Comparison of ENCODE assay signal across 15 cellular contexts in the genomic region with DNA sequence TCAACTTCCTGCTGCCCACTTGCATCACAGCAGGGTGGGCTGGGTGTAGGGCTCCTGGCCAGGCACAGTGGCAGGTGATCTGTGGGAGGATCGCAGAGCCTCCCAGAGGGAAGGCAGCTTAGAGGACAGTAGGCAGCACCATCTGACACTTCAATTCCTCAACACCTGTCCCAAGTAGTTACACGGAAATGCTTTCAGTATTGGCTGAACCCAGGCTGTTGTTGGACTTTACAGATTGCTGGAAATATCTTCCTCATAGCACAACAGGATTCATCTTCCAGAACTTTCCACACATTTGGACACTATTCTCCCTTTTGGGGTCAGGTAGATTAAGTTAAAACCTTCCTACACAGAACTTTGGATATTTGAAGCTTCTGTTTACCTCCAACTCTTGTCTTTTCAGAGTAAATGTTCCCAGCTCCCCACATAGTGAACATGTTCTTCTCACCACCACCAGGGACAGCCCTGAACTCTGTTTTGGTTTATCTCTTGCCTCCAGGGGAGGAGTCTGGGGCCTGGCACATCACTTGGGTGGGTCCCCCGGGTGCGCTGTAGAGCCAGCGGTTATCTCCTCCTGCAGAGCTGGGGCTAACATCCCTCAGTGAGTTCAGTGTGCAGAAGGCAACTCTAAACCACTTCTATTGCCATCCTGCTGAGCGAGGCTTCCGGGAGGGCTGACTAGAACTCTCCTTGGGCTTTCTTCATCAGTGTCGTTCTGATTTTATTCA. TPM values are rescaled to one million over a fixed set of nuclear protein-coding genes. Genes with fewer than 3 reads are reported as not detected.
A peak's percentile ranks its signal among the peaks of the same experiment; 100 is the strongest.
DNase-seq lines count a peak whose midpoint lies in the region; ATAC-seq, FAIRE-seq and TF ChIP-seq lines count a peak whose summit lies in the region.
"Had no signal": no experiment of that assay in that cellular context is flagged by ENCODE, and none has a peak within 500 bp of the region (broad histone marks: within the 10 kb centered on the region; RNA-seq: fewer than 3 reads in every experiment).

No MANE protein-coding gene starts in this region.

- no TSS peak for BruUV-seq in HCT116 (replicated peaks; lab: Mats Ljungman, UMichigan)

- no peak overlapping the region for H3K9ac ChIP-seq in HCT116 (ENCODE audit: low read length)

- H3K36me3 Mint-ChIP-seq in WTC11, result no peaks in the 10 kb centered on the region
- H3K36me3 Mint-ChIP-seq: activated naive CD8-positive, alpha-beta T cell treated with anti-CD3 and anti-CD28 coated beads for 36 hours had no signal

- no peak for TF ChIP-seq RAD21 in HCT116 (IDR thresholded peaks at IDR 0.05; ENCODE audit: low read depth)

- H3K4me1 ChIP-seq in HCT116 (ENCODE audit: control insufficient read depth in 1 of 2, insufficient read depth in 2 of 2, low read length in 2 of 2), result no peaks in the 10 kb centered on the region
- H3K4me1 ChIP-seq: prostate gland, vagina had no signal

- RAD21 ChIA-PET in HCT116 (lab: Charles Lee; ENCODE audit: low non-redundant PET in 1 of 2, low total read pairs in 2 of 2, uncharacterized antibody in 2 of 2, unreplicated experiment in 2 of 2), result no interaction called here

- H2AFZ ChIP-seq in HCT116 (ENCODE audit: low read depth, low read length, poor library complexity, severe bottlenecking), result no peak overlapping the region

- peak; percentile 96 for ATAC-seq in HCT116
- ATAC-seq in WTC11, result peak; percentile 86

- no peaks in the 10 kb centered on the region for H3K27me3 ChIP-seq in HCT116 (ENCODE audit: insufficient read depth, low read length)
- H3K27me3 ChIP-seq: vagina had no signal

- no peaks in the 10 kb centered on the region for H3K9me2 ChIP-seq in HCT116 (ENCODE audit: insufficient read depth)

- intact Hi-C loops in HCT116 (cut with micrococcal nuclease), result no loop called here

- H4K20me1 ChIP-seq in HCT116 (ENCODE audit: insufficient read depth), result no peaks in the 10 kb centered on the region

- H3K9me3 Mint-ChIP-seq in WTC11, result no peaks in the 10 kb centered on the region
- H3K9me3 Mint-ChIP-seq: activated naive CD8-positive, alpha-beta T cell treated with anti-CD3 and anti-CD28 coated beads for 36 hours had no signal

- H3K27ac ChIP-seq in HCT116 (ENCODE audit: low read depth, low read length), result no peak overlapping the region
- H3K27ac ChIP-seq: prostate gland, vagina had no signal

- H3K27me3 Mint-ChIP-seq in WTC11 (ENCODE audit: low read depth), result peaks cover 11% of the 10 kb centered on the region

- DNase-seq in A172 (ENCODE audit: low spot score), result peak; percentile 4
- DNase-seq in HCT116 (ENCODE audit: low read depth, low spot score), result no peak
- no peak for DNase-seq in WTC11 (ENCODE audit: low spot score)
- DNase-seq in islet precursor cell, result peak; percentile 61
- DNase-seq in GM12892 (ENCODE audit: insufficient read length), result no peak
- no peak for DNase-seq in GM10248 (ENCODE audit: extremely low spot score)
- DNase-seq in glomerular visceral epithelial cell (ENCODE audit: extremely low spot score), result no peak
- no peak for DNase-seq in putamen (ENCODE audit: low spot score)
- DNase-seq: activated naive CD8-positive, alpha-beta T cell treated with anti-CD3 and anti-CD28 coated beads for 36 hours; NCI-H1436 treated with DMSO at 0.1 percent for 48 hours; NCI-H774; stimulated activated CD4-positive, alpha-beta T cell treated with anti-CD3 and anti-CD28 coated beads, Interleukin-2, amount 100 ng/mL, for 24 hours had no signal

- no peak overlapping the region for H3K4me3 Mint-ChIP-seq in WTC11
- H3K4me3 Mint-ChIP-seq: activated naive CD8-positive, alpha-beta T cell treated with anti-CD3 and anti-CD28 coated beads for 36 hours had no signal

- H3K9me3 ChIP-seq in HCT116 (ENCODE audit: control insufficient read depth in 1 of 2, insufficient read depth in 1 of 2, low read depth in 1 of 2, low read length in 2 of 2), result no peaks in the 10 kb centered on the region
- H3K9me3 ChIP-seq: prostate gland, vagina had no signal

- H3K4me2 ChIP-seq in HCT116 (ENCODE audit: low read length), result no peak overlapping the region

- no peaks in the 10 kb centered on the region for H3K79me2 ChIP-seq in HCT116 (ENCODE audit: insufficient read depth, low read length)

- TF ChIP-seq POLR2A in HCT116 (IDR thresholded peaks at IDR 0.05; ENCODE audit: borderline replicate concordance, extremely low read depth, insufficient read depth, insufficient read length) (no peak), GM12892 (IDR thresholded peaks at IDR 0.05; ENCODE audit: low read depth, low read length) (no peak)

- TF ChIP-seq CTCF in HCT116 (IDR thresholded peaks at IDR 0.05 in 2 of 3, conservative IDR thresholded peaks at IDR 0.05 in 1 of 3; ENCODE audit: borderline replicate concordance in 1 of 3, insufficient read depth in 1 of 3, low read depth in 2 of 3, low read length in 2 of 3) (peak in 2 of 3 experiments; percentile 25 to 46; a peak in 3 of 6 replicates), WTC11 (IDR thresholded peaks at IDR 0.05) (no peak), GM10248 (IDR thresholded peaks at IDR 0.05; ENCODE audit: control extremely low read depth, extremely low read depth, low read depth, missing control alignments) (no peak)

- no peak for FAIRE-seq in GM12892 (lab: Jason Lieb, UNC)
- FAIRE-seq: colon had no signal

- peaks cover 36% of the 10 kb centered on the region for H3K4me1 Mint-ChIP-seq in WTC11

- CTCF ChIA-PET in HCT116 (lab: Charles Lee) (interaction anchor here (1.0 to 1.1 kb wide), 3 partner anchors 10 to 193 kb away, joined by 3 to 4 read pairs (median 4); no protein-coding TSS in a partner anchor), WTC11 (lab: Charles Lee) (interaction anchor here (1.1 to 2.0 kb wide), 7 partner anchors 9 to 193 kb away, joined by 3 to 8 read pairs (median 5); no protein-coding TSS in a partner anchor), GM10248 (lab: Yijun Ruan, JAX) (interaction anchor here (2.3 kb wide), 1 partner anchor 10 kb away, joined by 7 read pairs; no protein-coding TSS in a partner anchor)

- H3K4me3 ChIP-seq in HCT116 (replicated peaks in 1 of 2; ENCODE audit: low read depth in 1 of 2, low read length in 2 of 2), result no peak overlapping the region
- H3K4me3 ChIP-seq: prostate gland, vagina had no signal

- POLR2A ChIA-PET in HCT116 (lab: Charles Lee) (no interaction called here), WTC11 (lab: Charles Lee) (no interaction called here), GM10248 (lab: Yijun Ruan, JAX) (no interaction called here)

- H3K36me3 ChIP-seq in HCT116 (ENCODE audit: control insufficient read depth in 1 of 2, insufficient read depth in 2 of 2, low read length in 2 of 2), result no peaks in the 10 kb centered on the region
- H3K36me3 ChIP-seq: prostate gland, vagina had no signal

- no peak overlapping the region for H3K27ac Mint-ChIP-seq in WTC11
- H3K27ac Mint-ChIP-seq: activated naive CD8-positive, alpha-beta T cell treated with anti-CD3 and anti-CD28 coated beads for 36 hours had no signal

TF ChIP-seq in HCT116, 20 proteins besides CTCF, POLR2A, EP300 and RAD21 (continues in another document):
- no peak for TF ChIP-seq ZBTB33 (IDR thresholded peaks at IDR 0.05; ENCODE audit: extremely low read depth, insufficient replicate concordance, low read length)
- no peak for TF ChIP-seq SIN3A (IDR thresholded peaks at IDR 0.05; ENCODE audit: low read depth)
- no peak for TF ChIP-seq CEBPB (IDR thresholded peaks at IDR 0.05; ENCODE audit: low read depth)
- no peak for TF ChIP-seq FOSL1 (IDR thresholded peaks at IDR 0.05; ENCODE audit: low read depth)
- TF ChIP-seq EGR1 (IDR thresholded peaks at IDR 0.05; ENCODE audit: low read depth), result no peak
- TF ChIP-seq YY1 (IDR thresholded peaks at IDR 0.05; ENCODE audit: extremely low read depth, insufficient replicate concordance, low read depth, low read length), result no peak
- TF ChIP-seq SRF (IDR thresholded peaks at IDR 0.05; ENCODE audit: low read depth), result no peak

TF ChIP-seq in WTC11, 78 proteins besides CTCF, POLR2A, EP300 and RAD21:
- no peak for TF ChIP-seq E2F4 (CRISPR knock-in tag; IDR thresholded peaks at IDR 0.05; ENCODE audit: borderline replicate concordance, low read depth)
- TF ChIP-seq, protein P1, sequence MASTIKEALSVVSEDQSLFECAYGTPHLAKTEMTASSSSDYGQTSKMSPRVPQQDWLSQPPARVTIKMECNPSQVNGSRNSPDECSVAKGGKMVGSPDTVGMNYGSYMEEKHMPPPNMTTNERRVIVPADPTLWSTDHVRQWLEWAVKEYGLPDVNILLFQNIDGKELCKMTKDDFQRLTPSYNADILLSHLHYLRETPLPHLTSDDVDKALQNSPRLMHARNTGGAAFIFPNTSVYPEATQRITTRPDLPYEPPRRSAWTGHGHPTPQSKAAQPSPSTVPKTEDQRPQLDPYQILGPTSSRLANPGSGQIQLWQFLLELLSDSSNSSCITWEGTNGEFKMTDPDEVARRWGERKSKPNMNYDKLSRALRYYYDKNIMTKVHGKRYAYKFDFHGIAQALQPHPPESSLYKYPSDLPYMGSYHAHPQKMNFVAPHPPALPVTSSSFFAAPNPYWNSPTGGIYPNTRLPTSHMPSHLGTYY (CRISPR knock-in tag; IDR thresholded peaks at IDR 0.05), result no peak

RNA-seq across cellular contexts. Expression of gene SLC22A2, which starts 3.5 kb away (rescaled TPM):
- total RNA-seq in A172 (2014; rRNA removed; shearing (Covaris generic)), result 0.69 and 1.2 TPM in 2 replicates
- total RNA-seq in HCT116 (2021; ENCODE audit: unreplicated experiment) (not detected), WTC11 (2021) (0.44 to 0.96 TPM (median 0.78 TPM) in 3 replicates)
- not detected in 2 replicates for polyA plus RNA-seq in HCT116 (2012)
- not detected for polyA plus RNA-seq in GM12892 (2012; ENCODE audit: missing spikeins)
- total RNA-seq: activated naive CD8-positive, alpha-beta T cell treated with anti-CD3 and anti-CD28 coated beads for 36 hours; prostate gland; vagina had no signal

Comparison
In these comparisons a context has a peak if more than half of its experiments do, and no peak if none do; other contexts are left out.
1. DNase-seq: peak in A172 (single experiment) and islet precursor cell (single experiment); none in HCT116 (single experiment), WTC11 (single experiment), GM12892 (single experiment), GM10248 (single experiment), glomerular visceral epithelial cell (single experiment) and putamen (single experiment).
2. CTCF ChIP-seq: peak in HCT116 (2 of 3); none in WTC11 (single experiment) and GM10248 (single experiment).